ENCODE assay signal across 19 cellular contexts in the genomic region with DNA sequence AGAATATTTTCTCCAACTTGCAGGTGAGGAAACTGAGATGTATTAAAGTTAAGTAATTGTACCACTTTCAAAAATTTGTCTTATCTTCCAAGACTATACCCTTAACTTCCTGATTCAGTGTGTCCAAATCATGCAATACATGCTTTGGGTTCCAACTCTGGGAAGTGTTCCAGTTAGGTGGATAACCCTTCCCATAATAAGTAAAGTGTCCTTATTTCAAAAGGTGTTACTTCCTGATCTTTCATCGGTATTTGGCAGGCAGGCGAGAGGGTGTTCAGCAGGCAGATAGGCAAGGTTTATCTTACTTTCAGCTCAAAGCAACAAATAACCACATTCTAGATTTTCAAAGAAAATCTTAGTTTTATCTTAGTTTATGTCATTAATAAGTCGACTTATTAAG. TPM values are rescaled to one million over a fixed set of nuclear protein-coding genes. Genes with fewer than 3 reads are reported as not detected.
DNase-seq lines count a peak whose midpoint lies in the region; ATAC-seq and TF ChIP-seq lines count a peak whose summit lies in the region.
"Had no signal": no experiment of that assay in that cellular context is flagged by ENCODE, and none has a peak within 500 bp of the region (broad histone marks: within the 10 kb centered on the region; RNA-seq: fewer than 3 reads in every experiment).

No MANE protein-coding gene starts in this region.

- no peak for TF ChIP-seq CTCF in H9 (conservative IDR thresholded peaks at IDR 0.05)
- no peak for TF ChIP-seq CTCF in colonic mucosa (IDR thresholded peaks at IDR 0.05)
- TF ChIP-seq CTCF in right atrium auricular region (IDR thresholded peaks at IDR 0.05), result no peak
- TF ChIP-seq CTCF in mucosa of descending colon (IDR thresholded peaks at IDR 0.05), result no peak

- H4K91ac ChIP-seq in H9 (ENCODE audit: insufficient read length, low read depth, low read length), result no peak overlapping the region

- H2BK20ac ChIP-seq in H9 (ENCODE audit: low read depth, low read length, poor library complexity, severe bottlenecking), result no peak overlapping the region

- H4K20me1 ChIP-seq in H9 (ENCODE audit: control insufficient read depth, insufficient read depth, insufficient read length), result no peaks in the 10 kb centered on the region

- no peak overlapping the region for H3K56ac ChIP-seq in H9 (ENCODE audit: insufficient read length, low read depth, low read length)

- intact Hi-C loops in colonic mucosa (cut with DNase I) (loop anchor here (5.0 to 10.0 kb wide), 2 partner anchors 71 to 262 kb away; no protein-coding TSS in a partner anchor), mucosa of descending colon (cut with DNase I, micrococcal nuclease) (no loop called here)

- no peak overlapping the region for H2AK5ac ChIP-seq in H9 (ENCODE audit: insufficient read length, low read length)

- H3K4me1 ChIP-seq in H9 (ENCODE audit: insufficient read depth, low read length) (no peaks in the 10 kb centered on the region; the same call in 1 of the 2 replicates), colonic mucosa (peaks cover 4% of the 10 kb centered on the region), right atrium auricular region (peaks cover 0 to 7% of the 10 kb centered on the region in 2 donors), mucosa of descending colon (ENCODE audit: low read depth) (no peaks in the 10 kb centered on the region)
- H3K4me1 ChIP-seq: HAP-1 had no signal

- no peak overlapping the region for H2BK5ac ChIP-seq in H9 (ENCODE audit: insufficient read length, low read length)

- H3K27me3 Mint-ChIP-seq in H9 (ENCODE audit: low read depth), result no peaks in the 10 kb centered on the region
- peaks cover 0 to 7% of the 10 kb centered on the region in 2 donors for H3K27me3 Mint-ChIP-seq in stimulated activated naive B cell treated with anti-CD40 and anti-IgM and Interleukin-4, amounts not matched to agents 10 μg/mL and 1 μg/mL and 100 μg/mL, for 72 hours

- H2AFZ ChIP-seq in H9 (ENCODE audit: low read length), result no peak overlapping the region
- H2AFZ ChIP-seq: GM23248 had no signal

- H3K4me3 ChIP-seq in colonic mucosa, result no peak overlapping the region
- no peak overlapping the region for H3K4me3 ChIP-seq in right atrium auricular region
- H3K4me3 ChIP-seq in mucosa of descending colon, result no peak overlapping the region
- H3K4me3 ChIP-seq: GM23248, HAP-1, SK-N-MC had no signal

- H3K27me3 ChIP-seq in H9 (ENCODE audit: insufficient read depth, low read length), result no peaks in the 10 kb centered on the region
- no peaks in the 10 kb centered on the region for H3K27me3 ChIP-seq in colonic mucosa
- no peaks in the 10 kb centered on the region for H3K27me3 ChIP-seq in right atrium auricular region

- H3T11ph ChIP-seq in H9 (ENCODE audit: low read length), result no peak overlapping the region

- H3K4me1 Mint-ChIP-seq in H9, result peaks cover 9 to 13% of the 10 kb centered on the region in 2 experiments
- no peaks in the 10 kb centered on the region for H3K4me1 Mint-ChIP-seq in stimulated activated naive B cell treated with anti-CD40 and anti-IgM and Interleukin-4, amounts not matched to agents 10 μg/mL and 1 μg/mL and 100 μg/mL, for 72 hours
- H3K4me1 Mint-ChIP-seq: CD8-positive, alpha-beta memory T cell had no signal

- no peak overlapping the region for H3K14ac ChIP-seq in H9 (ENCODE audit: insufficient read depth, low read length)

- no peak overlapping the region for H2BK12ac ChIP-seq in H9 (ENCODE audit: insufficient read length, low read depth, low read length)

- no peak overlapping the region for H2BK15ac ChIP-seq in H9 (ENCODE audit: low read depth, low read length)

- H3K9me3 Mint-ChIP-seq in H9, result no peaks in the 10 kb centered on the region; a peak in 2 of 5 replicates
- H3K9me3 Mint-ChIP-seq in stimulated activated naive B cell treated with anti-CD40 and anti-IgM and Interleukin-4, amounts not matched to agents 10 μg/mL and 1 μg/mL and 100 μg/mL, for 72 hours, result no peaks in the 10 kb centered on the region

- no peak overlapping the region for H4K8ac ChIP-seq in H9 (replicated peaks; ENCODE audit: insufficient read length, low read depth, low read length)

- no peak overlapping the region for H4K5ac ChIP-seq in H9 (ENCODE audit: insufficient read length, low read depth, low read length)

- no peaks in the 10 kb centered on the region for H3K79me2 ChIP-seq in H9 (ENCODE audit: insufficient read depth, low read length)

- H3K36me3 ChIP-seq in colonic mucosa (no peaks in the 10 kb centered on the region), right atrium auricular region (peaks cover 42% of the 10 kb centered on the region), mucosa of descending colon (ENCODE audit: low read depth) (no peaks in the 10 kb centered on the region)
- H3K36me3 ChIP-seq: HAP-1 had no signal

- DNase-seq in H9 (peak; percentile 7), colonic mucosa (peak; percentile 21), right atrium auricular region (ENCODE audit: low spot score) (no peak), mucosa of descending colon (peak in 1 of 3 donors; percentile 33), NCI-H526 (lab: John Stamatoyannopoulos, UW) (no peak)
- DNase-seq in stimulated activated naive B cell treated with anti-CD40 and anti-IgM and Interleukin-4, amounts not matched to agents 10 μg/mL and 1 μg/mL and 100 μg/mL, for 72 hours, result no peak
- DNase-seq: Calu3; CD8-positive, alpha-beta memory T cell; DMS153; GM23248; NCI-H2081; NCI-H2171; NCI-H446 had no signal

- no peak overlapping the region for H2BK120ac ChIP-seq in H9 (ENCODE audit: low read depth, low read length, poor library complexity, severe bottlenecking)

- H3K4me2 ChIP-seq in H9 (ENCODE audit: insufficient read depth, insufficient read length, low read length), result no peak overlapping the region
- H3K4me2 ChIP-seq: KMS-11 had no signal

- H3K9ac ChIP-seq in H9 (ENCODE audit: extremely low read depth, insufficient read length, low read length), result no peak overlapping the region
- H3K9ac ChIP-seq in colonic mucosa (ENCODE audit: low read depth in 2 of 2, low read length in 2 of 2), result no peak overlapping the region
- H3K9ac ChIP-seq: GM23248, KMS-11 had no signal

- no peaks in the 10 kb centered on the region for H3K79me1 ChIP-seq in H9 (ENCODE audit: insufficient read depth, low read depth, low read length, poor library complexity, severe bottlenecking)

- H3K23ac ChIP-seq in H9 (ENCODE audit: insufficient read length, low read depth, low read length), result no peak overlapping the region

- H3K23me2 ChIP-seq in H9 (ENCODE audit: insufficient read length, low read depth, low read length, poor library complexity, severe bottlenecking), result peaks cover 2% of the 10 kb centered on the region

- H3K27ac Mint-ChIP-seq in H9, result no peak overlapping the region
- no peak overlapping the region for H3K27ac Mint-ChIP-seq in stimulated activated naive B cell treated with anti-CD40 and anti-IgM and Interleukin-4, amounts not matched to agents 10 μg/mL and 1 μg/mL and 100 μg/mL, for 72 hours
- H3K27ac Mint-ChIP-seq: CD8-positive, alpha-beta memory T cell had no signal

- no peak overlapping the region for H3K18ac ChIP-seq in H9 (ENCODE audit: insufficient read length, low read depth, low read length)

- peak; percentile 47 for ATAC-seq in mucosa of descending colon
- ATAC-seq in HG03457 (IDR thresholded peaks at IDR 0.05; ENCODE audit: unreplicated experiment), result no peak
- ATAC-seq in stimulated activated naive B cell treated with anti-CD40 and anti-IgM and Interleukin-4, amounts not matched to agents 10 μg/mL and 1 μg/mL and 100 μg/mL, for 72 hours (replicated peaks), result no peak

- H3K27ac ChIP-seq in H9 (ENCODE audit: insufficient read length, low read depth, low read length) (no peak overlapping the region), colonic mucosa (no peak overlapping the region), right atrium auricular region (peak overlapping the region; percentile 70 to 82)
- H3K27ac ChIP-seq: C4-2B, GM23248, KMS-11, SK-N-MC had no signal

- no peaks in the 10 kb centered on the region for H3K36me3 Mint-ChIP-seq in H9 (ENCODE audit: insufficient read depth in 1 of 3, low read depth in 3 of 3)
- H3K36me3 Mint-ChIP-seq in stimulated activated naive B cell treated with anti-CD40 and anti-IgM and Interleukin-4, amounts not matched to agents 10 μg/mL and 1 μg/mL and 100 μg/mL, for 72 hours, result no peaks in the 10 kb centered on the region
- H3K36me3 Mint-ChIP-seq: CD8-positive, alpha-beta memory T cell had no signal

- H3K9me3 ChIP-seq in H9 (ENCODE audit: control insufficient read depth, low read depth, low read length) (no peaks in the 10 kb centered on the region), colonic mucosa (no peaks in the 10 kb centered on the region), right atrium auricular region (no peaks in the 10 kb centered on the region), mucosa of descending colon (no peaks in the 10 kb centered on the region)
- H3K9me3 ChIP-seq: HAP-1 had no signal

- WGBS in H9 (ENCODE audit: extremely low coverage, insufficient read length, low lambda C conversion rate), result no CpG with 5 or more reads among the region's 3 CpGs

- H3K4ac ChIP-seq in H9 (ENCODE audit: low read depth, low read length), result no peak overlapping the region

- H3K4me3 Mint-ChIP-seq in H9, result no peak overlapping the region
- H3K4me3 Mint-ChIP-seq in stimulated activated naive B cell treated with anti-CD40 and anti-IgM and Interleukin-4, amounts not matched to agents 10 μg/mL and 1 μg/mL and 100 μg/mL, for 72 hours, result no peak overlapping the region
- H3K4me3 Mint-ChIP-seq: CD8-positive, alpha-beta memory T cell had no signal

RNA-seq across cellular contexts. Expression of a gene that starts 46.3 kb away (rescaled TPM):
- total RNA-seq in H9 (2021) (9.9 and 10.9 TPM in 2 replicates), colonic mucosa (10 to 100 TPM; 46.3 to 51.5 TPM), right atrium auricular region (10 to 100 TPM in 1 of 2 donors, 1 to 10 TPM in 1; 7.8 to 12.2 TPM), mucosa of descending colon (10 to 100 TPM; 34.4 to 92.3 (median 52.0) TPM)
- total RNA-seq: CD8-positive, alpha-beta memory T cell; M059J had no signal

Comparison
In these comparisons a context has a peak if more than half of its experiments do, and no peak if none do; other contexts are left out.
1. DNase-seq: peak in H9 (single experiment) and colonic mucosa (single experiment); none in right atrium auricular region (single experiment), stimulated activated naive B cell treated with anti-CD40 and anti-IgM and Interleukin-4, amounts not matched to agents 10 μg/mL and 1 μg/mL and 100 μg/mL, for 72 hours (single experiment) and NCI-H526 (0 of 2).
2. H3K27ac ChIP-seq: peak in right atrium auricular region (2 of 2); none in H9 (single experiment) and colonic mucosa (single experiment).